Comparison of ENCODE assay signal across 10 cellular contexts in the genomic region with DNA sequence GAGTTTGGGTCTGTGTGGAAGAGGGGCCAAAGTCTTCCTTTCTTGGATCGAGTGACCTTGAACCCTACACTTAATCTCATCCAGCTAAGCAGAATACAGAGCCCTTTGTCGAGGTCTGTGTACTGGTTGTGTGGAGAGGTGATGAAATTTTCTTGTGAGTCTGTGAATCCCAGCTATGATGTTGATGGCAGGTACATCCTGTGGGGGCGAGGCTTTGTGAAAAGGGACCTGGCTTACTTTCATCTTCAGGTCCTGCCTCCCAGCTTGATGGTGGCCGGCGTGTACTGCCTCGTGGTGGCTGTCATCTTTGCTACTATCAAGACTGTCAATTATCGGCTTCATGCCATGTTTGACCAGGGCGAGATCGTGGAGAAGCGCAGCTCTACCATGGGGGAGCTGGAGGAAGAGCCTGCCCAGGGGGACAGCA. TPM values are rescaled to one million over a fixed set of nuclear protein-coding genes. Genes with fewer than 3 reads are reported as not detected.
DNase-seq lines count a peak whose midpoint lies in the region; ATAC-seq lines count a peak whose summit lies in the region.
"Had no signal": no experiment of that assay in that cellular context is flagged by ENCODE, and none has a peak within 500 bp of the region (broad histone marks: within the 10 kb centered on the region; RNA-seq: fewer than 3 reads in every experiment).

No MANE protein-coding gene starts in this region.

- peaks cover 27% of the 10 kb centered on the region for H3K4me1 Mint-ChIP-seq in central memory CD8-positive, alpha-beta T cell
- H3K4me1 Mint-ChIP-seq in naive B cell = peaks cover 25 to 42% (median 36%) of the 10 kb centered on the region in 3 donors

- peak overlapping the region; percentile 90 for H3K9ac ChIP-seq in Karpas-422 (ENCODE audit: low read length)

- peak overlapping the region; percentile 98 for H3K4me2 ChIP-seq in Karpas-422 (ENCODE audit: low read depth, low read length, poor library complexity, severe bottlenecking)

- peaks cover 63% of the 10 kb centered on the region for H3K79me2 ChIP-seq in ACC112 (ENCODE audit: control insufficient read depth, insufficient read depth, low read length, unreplicated experiment)
- peaks cover 58% of the 10 kb centered on the region for H3K79me2 ChIP-seq in Karpas-422 (ENCODE audit: low read length)

- no peaks in the 10 kb centered on the region for H3K27me3 Mint-ChIP-seq in central memory CD8-positive, alpha-beta T cell
- H3K27me3 Mint-ChIP-seq in naive B cell = no peaks in the 10 kb centered on the region

- peaks cover 29% of the 10 kb centered on the region for H4K20me1 ChIP-seq in Karpas-422 (ENCODE audit: insufficient read depth, low read depth, low read length)

- no peaks in the 10 kb centered on the region for H3K9me3 ChIP-seq in Karpas-422 (ENCODE audit: low read length)

- H3K27ac Mint-ChIP-seq in central memory CD8-positive, alpha-beta T cell (ENCODE audit: low read depth) = peak overlapping the region; percentile 77
- peak overlapping the region in 5 of 6 donors; percentile 71 to 97 (median 91) for H3K27ac Mint-ChIP-seq in naive B cell

- peak overlapping the region; percentile 94 for H3K4me3 ChIP-seq in ACC112 (ENCODE audit: low read depth, low read length)
- H3K4me3 ChIP-seq in Karpas-422 (ENCODE audit: low read length) = peak overlapping the region; percentile 92

- 0 out of 2 replicates have a peak overlapping the region, but pooled peaks have one; percentile 7 for H3K27ac ChIP-seq in ACC112 (ENCODE audit: low read depth, low read length)
- H3K27ac ChIP-seq in Karpas-422 (ENCODE audit: low read length) = peak overlapping the region; percentile 83; the same call in 1 of the 2 replicates

- H3K4me1 ChIP-seq in ACC112 (ENCODE audit: control insufficient read depth, insufficient read depth, low read length, unreplicated experiment) (peaks cover 29% of the 10 kb centered on the region), Karpas-422 (ENCODE audit: low read length) (peaks cover 30% of the 10 kb centered on the region)

- H3K27me3 ChIP-seq in ACC112 (ENCODE audit: insufficient read depth, low read length) (no peaks in the 10 kb centered on the region), Karpas-422 (ENCODE audit: low read length) (no peaks in the 10 kb centered on the region)

- no peak for ATAC-seq in central memory CD8-positive, alpha-beta T cell (replicated peaks; ENCODE audit: extremely low read depth, poor library complexity, severe bottlenecking)
- no peak for ATAC-seq in naive B cell (ENCODE audit: low read depth in 2 of 2)

- no peak overlapping the region for H2AFZ ChIP-seq in ACC112 (ENCODE audit: low read length, unreplicated experiment)
- H2AFZ ChIP-seq in Karpas-422 (ENCODE audit: low read length) = no peak overlapping the region

- peaks cover 8% of the 10 kb centered on the region; the same call in 1 of the 2 replicates for H3K36me3 ChIP-seq in ACC112 (ENCODE audit: insufficient read depth, low read length)
- H3K36me3 ChIP-seq in Karpas-422 (ENCODE audit: insufficient read depth, low read length) = 0 out of 2 replicates have a peak, but pooled peaks cover 3% of the 10 kb centered on the region

- H3K4me3 Mint-ChIP-seq in central memory CD8-positive, alpha-beta T cell = peak overlapping the region; percentile 96
- peak overlapping the region; percentile 90 to 96 (median 94) for H3K4me3 Mint-ChIP-seq in naive B cell

- no peaks in the 10 kb centered on the region for H3K9me3 Mint-ChIP-seq in central memory CD8-positive, alpha-beta T cell
- H3K9me3 Mint-ChIP-seq in naive B cell = no peaks in the 10 kb centered on the region

- no peaks in the 10 kb centered on the region for H3K9me2 ChIP-seq in Karpas-422 (replicated peaks; ENCODE audit: insufficient read depth, low read length)

- peaks cover 26% of the 10 kb centered on the region for H3K36me3 Mint-ChIP-seq in central memory CD8-positive, alpha-beta T cell (ENCODE audit: insufficient read depth)
- H3K36me3 Mint-ChIP-seq in naive B cell = peaks cover 0 to 7% of the 10 kb centered on the region in 2 donors

- DNase-seq in Karpas-422 (no peak), naive B cell (no peak), NCI-H146 (lab: John Stamatoyannopoulos, UW) (no peak), COLO668 (lab: John Stamatoyannopoulos, UW; ENCODE audit: unreplicated experiment) (no peak), NCI-H510A treated with DMSO at 0.1 percent for 48 hours (lab: John Stamatoyannopoulos, UW) (no peak)
- DNase-seq in central memory CD8-positive, alpha-beta T cell (ENCODE audit: low spot score in 2 of 2) = no peak
- DNase-seq in stimulated activated naive CD4-positive, alpha-beta T cell treated with Interleukin-2 at 50 U/mL for 16 hours (lab: John Stamatoyannopoulos, UW) = no peak

RNA-seq across cellular contexts. Expression of a gene that starts 1.0 kb away (rescaled TPM):
- 20.4 and 28.5 TPM in 2 replicates for total RNA-seq in Karpas-422 (2014; rRNA removed; shearing (Covaris generic); ENCODE audit: low replicate concordance)
- polyA plus RNA-seq in naive B cell (ENCODE audit: low read depth in 6 of 6) = 1 to 10 TPM in 5 of 6 donors, not detected in 1; 1.7 to 5.9 (median 3.0) TPM

RNA-seq across cellular contexts. Expression of a gene that starts 2.6 kb away (rescaled TPM):
- 11.8 and 28.0 TPM in 2 replicates for total RNA-seq in Karpas-422 (2014; rRNA removed; shearing (Covaris generic); ENCODE audit: low replicate concordance)
- polyA plus RNA-seq in naive B cell (ENCODE audit: low read depth in 6 of 6) = 10 to 100 TPM in 4 of 6 donors, 1 to 10 TPM in 2; 9.2 to 20.1 (median 11.9) TPM

RNA-seq across cellular contexts. Expression of a gene that starts 21.0 kb away (rescaled TPM):
- 0.25 and 0.48 TPM in 2 replicates for total RNA-seq in Karpas-422 (2014; rRNA removed; shearing (Covaris generic); ENCODE audit: low replicate concordance)
- not detected for polyA plus RNA-seq in naive B cell (ENCODE audit: low read depth in 6 of 6)
- total RNA-seq: myocyte, RPMI7951 had no signal

RNA-seq across cellular contexts. Expression of a gene that starts 21.3 kb away (rescaled TPM):
- total RNA-seq in Karpas-422 (2014; rRNA removed; shearing (Covaris generic); ENCODE audit: low replicate concordance) = 74.6 and 123 TPM in 2 replicates
- polyA plus RNA-seq in naive B cell (ENCODE audit: low read depth in 6 of 6) = 100 to 1,000 TPM; 160 to 404 (median 207) TPM

RNA-seq across cellular contexts. Expression of a gene that starts 40.7 kb away (rescaled TPM):
- 19.9 and 75.1 TPM in 2 replicates for total RNA-seq in Karpas-422 (2014; rRNA removed; shearing (Covaris generic); ENCODE audit: low replicate concordance)
- 10 to 100 TPM in 4 of 6 donors, 1 to 10 TPM in 2; 5.5 to 18.3 (median 11.6) TPM for polyA plus RNA-seq in naive B cell (ENCODE audit: low read depth in 6 of 6)
